In the genomic region with DNA sequence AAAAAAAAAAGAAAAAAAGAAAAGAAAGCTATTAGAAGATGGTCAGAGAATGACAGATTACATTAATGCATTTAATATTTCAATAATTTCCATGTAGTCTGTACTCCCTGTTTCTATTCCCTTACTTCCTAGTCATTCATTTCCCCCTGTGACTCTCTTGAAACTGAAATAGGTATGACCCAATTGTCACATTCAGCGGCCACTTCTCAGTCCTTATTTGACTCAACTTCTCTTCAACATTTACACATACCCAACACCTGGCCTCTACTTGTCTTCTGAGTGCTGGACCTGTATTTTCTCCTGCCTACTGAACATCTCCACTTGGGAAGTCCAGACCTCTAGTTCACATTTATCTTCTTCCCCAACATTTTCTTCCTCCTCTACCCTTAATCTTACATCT, we compare ENCODE assay signal across 1 cellular context.
TF ChIP-seq lines count a peak whose summit lies in the region.

No MANE protein-coding gene starts in this region.

TF ChIP-seq in HepG2, 621 proteins besides CTCF, POLR2A, EP300 and RAD21 (continued from another document):
- TF ChIP-seq, protein P1, sequence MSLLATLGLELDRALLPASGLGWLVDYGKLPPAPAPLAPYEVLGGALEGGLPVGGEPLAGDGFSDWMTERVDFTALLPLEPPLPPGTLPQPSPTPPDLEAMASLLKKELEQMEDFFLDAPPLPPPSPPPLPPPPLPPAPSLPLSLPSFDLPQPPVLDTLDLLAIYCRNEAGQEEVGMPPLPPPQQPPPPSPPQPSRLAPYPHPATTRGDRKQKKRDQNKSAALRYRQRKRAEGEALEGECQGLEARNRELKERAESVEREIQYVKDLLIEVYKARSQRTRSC (CRISPR knock-in tag; IDR thresholded peaks at IDR 0.05; ENCODE audit: low read depth) = no peak
- TF ChIP-seq, protein P2, sequence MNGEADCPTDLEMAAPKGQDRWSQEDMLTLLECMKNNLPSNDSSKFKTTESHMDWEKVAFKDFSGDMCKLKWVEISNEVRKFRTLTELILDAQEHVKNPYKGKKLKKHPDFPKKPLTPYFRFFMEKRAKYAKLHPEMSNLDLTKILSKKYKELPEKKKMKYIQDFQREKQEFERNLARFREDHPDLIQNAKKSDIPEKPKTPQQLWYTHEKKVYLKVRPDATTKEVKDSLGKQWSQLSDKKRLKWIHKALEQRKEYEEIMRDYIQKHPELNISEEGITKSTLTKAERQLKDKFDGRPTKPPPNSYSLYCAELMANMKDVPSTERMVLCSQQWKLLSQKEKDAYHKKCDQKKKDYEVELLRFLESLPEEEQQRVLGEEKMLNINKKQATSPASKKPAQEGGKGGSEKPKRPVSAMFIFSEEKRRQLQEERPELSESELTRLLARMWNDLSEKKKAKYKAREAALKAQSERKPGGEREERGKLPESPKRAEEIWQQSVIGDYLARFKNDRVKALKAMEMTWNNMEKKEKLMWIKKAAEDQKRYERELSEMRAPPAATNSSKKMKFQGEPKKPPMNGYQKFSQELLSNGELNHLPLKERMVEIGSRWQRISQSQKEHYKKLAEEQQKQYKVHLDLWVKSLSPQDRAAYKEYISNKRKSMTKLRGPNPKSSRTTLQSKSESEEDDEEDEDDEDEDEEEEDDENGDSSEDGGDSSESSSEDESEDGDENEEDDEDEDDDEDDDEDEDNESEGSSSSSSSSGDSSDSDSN (CRISPR knock-in tag; IDR thresholded peaks at IDR 0.05) = no peak
